30 cellular contexts compared by ENCODE assay signal in genomic region chr9:98964201-98964600, GRCh38. TPM values are rescaled to one million over a fixed set of nuclear protein-coding genes. Genes with fewer than 3 reads are reported as not detected.
DNase-seq lines count a peak whose midpoint lies in the region; ATAC-seq, FAIRE-seq and TF ChIP-seq lines count a peak whose summit lies in the region.
"Had no signal": no experiment of that assay in that cellular context is flagged by ENCODE, and none has a peak within 500 bp of the region (broad histone marks: within the 10 kb centered on the region; RNA-seq: fewer than 3 reads in every experiment).

No MANE protein-coding gene starts in this region.

- H4K91ac ChIP-seq in IMR-90 (ENCODE audit: insufficient read depth, low read depth, low read length) (peak overlapping the region; percentile 89), H1 (replicated peaks; ENCODE audit: insufficient read length, low read length) (no peak overlapping the region)

- in situ Hi-C loops in IMR-90 (cut with MboI; ENCODE audit: low sequenced_read_pairs): no loop called here

- H3K4ac ChIP-seq in IMR-90 (ENCODE audit: low read depth, low read length) (peak overlapping the region; percentile 95), H1 (replicated peaks; ENCODE audit: insufficient read length, low read depth, low read length) (no peak overlapping the region)

- no peaks in the 10 kb centered on the region for H3K79me2 ChIP-seq in H1 (ENCODE audit: control insufficient read depth in 1 of 2, insufficient read depth in 2 of 2, low read length in 2 of 2)

- H3K9me3 ChIP-seq in IMR-90 (ENCODE audit: control insufficient read depth, insufficient read depth, low read length) (no peaks in the 10 kb centered on the region; the same call in 1 of the 2 replicates), H1 (ENCODE audit: insufficient read depth in 2 of 2, low read depth in 1 of 2, low read length in 1 of 2) (no peaks in the 10 kb centered on the region), right cardiac atrium (ENCODE audit: control insufficient read depth, low read length) (no peaks in the 10 kb centered on the region), thoracic aorta (no peaks in the 10 kb centered on the region)
- H3K9me3 ChIP-seq: MG63, pancreas, spleen had no signal

- no peak for ATAC-seq in IMR-90 (ENCODE audit: low read depth)
- ATAC-seq in right cardiac atrium: peak in 1 of 2 donors; percentile 18
- ATAC-seq in thoracic aorta (ENCODE audit: insufficient number of reproducible peaks, low FRiP score, low read depth): no peak
- ATAC-seq in HG02798 (IDR thresholded peaks at IDR 0.05; ENCODE audit: poor library complexity, unreplicated experiment): no peak
- ATAC-seq in GM21526 (IDR thresholded peaks at IDR 0.05; ENCODE audit: low FRiP score, unreplicated experiment): no peak
- ATAC-seq: pancreas, T-cell had no signal

- DNase-seq in IMR-90: peak; percentile 18
- DNase-seq in H1 (ENCODE audit: low read depth in 1 of 2, low spot score in 2 of 2): no peak
- DNase-seq in right cardiac atrium: no peak
- DNase-seq in thoracic aorta (ENCODE audit: low spot score): no peak
- DNase-seq in superior temporal gyrus (ENCODE audit: extremely low spot score): no peak
- no peak for DNase-seq in NCI-H187 (lab: John Stamatoyannopoulos, UW)
- DNase-seq: activated CD4-positive, alpha-beta T cell treated with anti-CD3 and anti-CD28 coated beads, Interleukin-2, amount 10 ng/mL, durations not matched to agents 24 days and 14 days; activated effector memory CD4-positive, alpha-beta T cell treated with anti-CD3 and anti-CD28 coated beads, Interleukin-2, amount 50 U/mL, for 16 hours; activated naive CD8-positive, alpha-beta T cell treated with anti-CD3 and anti-CD28 coated beads, Interleukin-2, amount 10 ng/mL, durations not matched to agents 7 days and 5 days; activated T-cell treated with anti-CD3 and anti-CD28 coated beads, Interleukin-2, amount 50 U/mL, for 1 hour; central memory CD4-positive, alpha-beta T cell; hippocampal formation; MG63; NCI-H2081 treated with DMSO at 0.1 percent for 48 hours; NCI-H2227 treated with DMSO at 0.1 percent for 48 hours; NCI-H526; OCI-M1; pancreas; spleen; stimulated activated CD4-positive, alpha-beta T cell treated with anti-CD3 and anti-CD28 coated beads, Interleukin-2, amount 100 ng/mL, for 24 hours; T-cell had no signal

- no peak for TF ChIP-seq RAD21 in IMR-90 (IDR thresholded peaks at IDR 0.05; ENCODE audit: low read length)
- no peak for TF ChIP-seq RAD21 in H1 (IDR thresholded peaks at IDR 0.05 in 1 of 2, conservative IDR thresholded peaks at IDR 0.05 in 1 of 2; ENCODE audit: low read depth in 2 of 2, low read length in 2 of 2)

- peak overlapping the region; percentile 83 for H3K18ac ChIP-seq in IMR-90 (ENCODE audit: low read depth, low read length)
- H3K18ac ChIP-seq in H1 (ENCODE audit: extremely low read depth, low read length): no peak overlapping the region

- H3K56ac ChIP-seq in IMR-90 (ENCODE audit: extremely low read depth, insufficient read depth, low read length) (no peak overlapping the region), H1 (replicated peaks; ENCODE audit: insufficient read length, low read depth, low read length) (no peak overlapping the region)

- H3K4me2 ChIP-seq in IMR-90 (ENCODE audit: low read depth, low read length) (no peak overlapping the region; the same call in 1 of the 2 replicates), H1 (ENCODE audit: insufficient read depth in 1 of 2, low read depth in 2 of 2, low read length in 2 of 2) (no peak overlapping the region)
- H3K4me2 ChIP-seq: KMS-11 had no signal

- H2BK12ac ChIP-seq in H1 (ENCODE audit: low read depth, low read length): no peak overlapping the region

- H2AK5ac ChIP-seq in IMR-90 (ENCODE audit: low read depth, low read length) (peak overlapping the region; percentile 84), H1 (ENCODE audit: low read depth, low read length) (0 out of 2 replicates have a peak overlapping the region, but pooled peaks have one; percentile 17)

- H2BK20ac ChIP-seq in IMR-90 (ENCODE audit: low read depth, low read length) (peak overlapping the region; percentile 92), H1 (ENCODE audit: low read length) (no peak overlapping the region)

- H3K27ac ChIP-seq in IMR-90 (ENCODE audit: insufficient read depth, low read length) (peak overlapping the region; percentile 84), H1 (ENCODE audit: low read depth, low read length) (no peak overlapping the region), right cardiac atrium (ENCODE audit: low read length) (peak overlapping the region; percentile 40), thoracic aorta (peak overlapping the region; percentile 68 to 85)
- H3K27ac ChIP-seq: KMS-11, pancreas, RWPE1, spleen had no signal

- TF ChIP-seq CTCF in IMR-90 (conservative IDR thresholded peaks at IDR 0.05; ENCODE audit: low read depth, low read length): no peak
- TF ChIP-seq CTCF in H1 (IDR thresholded peaks at IDR 0.05; ENCODE audit: control extremely low read depth in 1 of 3, insufficient read depth in 1 of 3, low read depth in 1 of 3, low read length in 3 of 3): no peak
- TF ChIP-seq CTCF in thoracic aorta (IDR thresholded peaks at IDR 0.05): no peak

- H2BK120ac ChIP-seq in IMR-90 (ENCODE audit: low read depth, low read length) (peak overlapping the region; percentile 90), H1 (replicated peaks; ENCODE audit: low read depth, low read length) (no peak overlapping the region)

- POLR2A ChIA-PET in IMR-90 (lab: Charles Lee; ENCODE audit: unreplicated experiment) (interaction anchor here (0.5 to 0.6 kb wide), 2 partner anchors 72 to 103 kb away, joined by 4 to 6 read pairs; no protein-coding TSS in a partner anchor), H1 (lab: Charles Lee; ENCODE audit: partially characterized antibody) (interaction anchor here (1.6 kb wide), 1 partner anchor 10 kb away, joined by 3 read pairs; no protein-coding TSS in a partner anchor)

- intact Hi-C loops in IMR-90 (cut with micrococcal nuclease) (no loop called here), right cardiac atrium (cut with DNase I) (no loop called here)

- no peaks in the 10 kb centered on the region for H3K27me3 ChIP-seq in IMR-90 (ENCODE audit: control insufficient read depth, insufficient read depth, low read length)
- no peaks in the 10 kb centered on the region for H3K27me3 ChIP-seq in H1 (replicated peaks in 1 of 4; ENCODE audit: control insufficient read depth in 3 of 4, extremely low read depth in 1 of 4, insufficient read depth in 3 of 4, low read length in 3 of 4)
- no peaks in the 10 kb centered on the region for H3K27me3 ChIP-seq in right cardiac atrium (ENCODE audit: control insufficient read depth, insufficient read depth)
- no peaks in the 10 kb centered on the region for H3K27me3 ChIP-seq in thoracic aorta (replicated peaks; ENCODE audit: insufficient read depth)
- H3K27me3 ChIP-seq: MG63, pancreas, spleen had no signal

- no peak for TF ChIP-seq EP300 in H1 (IDR thresholded peaks at IDR 0.05; ENCODE audit: borderline replicate concordance in 1 of 2, low read depth in 2 of 2, low read length in 2 of 2)

- H3K23ac ChIP-seq in IMR-90 (ENCODE audit: low read depth, low read length) (peak overlapping the region; percentile 35; the same call in 1 of the 2 replicates), H1 (ENCODE audit: insufficient read length) (no peak overlapping the region)

- H3K36me3 ChIP-seq in IMR-90 (ENCODE audit: control insufficient read depth, insufficient read depth, low read length) (peaks cover 9% of the 10 kb centered on the region; the same call in 1 of the 2 replicates), H1 (ENCODE audit: control insufficient read depth in 2 of 4, insufficient read depth in 4 of 4, low read length in 3 of 4) (no peaks in the 10 kb centered on the region), thoracic aorta (no peaks in the 10 kb centered on the region)
- H3K36me3 ChIP-seq: MG63, pancreas, spleen had no signal

- no TSS peak for BruUV-seq in IMR-90 (replicated peaks; lab: Mats Ljungman, UMichigan)

- H2BK5ac ChIP-seq in IMR-90 (ENCODE audit: low read depth, low read length, poor library complexity, severe bottlenecking) (peak overlapping the region; percentile 11), H1 (ENCODE audit: low read depth, low read length) (0 out of 2 replicates have a peak overlapping the region, but pooled peaks have one; percentile 13)

- TF ChIP-seq POLR2A in IMR-90 (IDR thresholded peaks at IDR 0.05; ENCODE audit: low read depth, low read length) (no peak), H1 (IDR thresholded peaks at IDR 0.05; ENCODE audit: control extremely low read depth in 1 of 2, low read depth in 2 of 2, low read length in 2 of 2) (no peak)

- H3K23me2 ChIP-seq in H1 (ENCODE audit: low read depth, low read length): no peaks in the 10 kb centered on the region

- H4K5ac ChIP-seq in IMR-90 (ENCODE audit: low read depth, low read length) (peak overlapping the region; percentile 71), H1 (ENCODE audit: insufficient read length, low read depth, low read length) (no peak overlapping the region)

- peak overlapping the region; percentile 37 for H2AK9ac ChIP-seq in IMR-90 (replicated peaks; ENCODE audit: low read depth, low read length, poor library complexity)

- H3K14ac ChIP-seq in IMR-90 (replicated peaks; ENCODE audit: low read depth, low read length) (peak overlapping the region; percentile 79), H1 (ENCODE audit: insufficient read length) (no peak overlapping the region)

- no CpG with 5 or more reads among the region's 2 CpGs for WGBS in IMR-90 (ENCODE audit: extremely low coverage in 2 of 2, insufficient read length in 1 of 2), 2 experiments
- WGBS in H1 (ENCODE audit: extremely low coverage in 1 of 2, insufficient coverage in 1 of 2, insufficient read length in 1 of 2, insufficient replicate concordance in 2 of 2, low coverage in 1 of 2, low lambda C conversion rate in 2 of 2, missing lambda C conversion rate in 1 of 2), 2 experiments: 90% methylated on average over 2 of the region's 2 CpGs; no CpG with 5 or more reads in 1 of the 2 experiments
- 59% methylated on average over 2 of the region's 2 CpGs for WGBS in right cardiac atrium

- CTCF ChIA-PET in IMR-90 (lab: Yijun Ruan, JAX) (interaction anchor here (0.6 to 1.5 kb wide), 2 partner anchors 11 to 107 kb away, joined by 4 read pairs; no protein-coding TSS in a partner anchor), H1 (lab: Charles Lee; ENCODE audit: partially characterized antibody) (interaction anchor here (0.8 to 3.8 kb wide), 9 partner anchors 10 to 177 kb away, joined by 3 to 23 read pairs (median 5); no protein-coding TSS in a partner anchor)

- H3K79me1 ChIP-seq in IMR-90 (ENCODE audit: low read depth in 1 of 2, low read length in 2 of 2) (peaks cover 12 to 61% of the 10 kb centered on the region in 2 experiments; a peak in 3 of 4 replicates), H1 (ENCODE audit: low read depth, low read length) (no peaks in the 10 kb centered on the region)

- peak overlapping the region; percentile 99 for H2BK15ac ChIP-seq in IMR-90 (ENCODE audit: low read depth, low read length)
- H2BK15ac ChIP-seq in H1 (ENCODE audit: low read length): no peak overlapping the region

- H2AFZ ChIP-seq in IMR-90 (replicated peaks; ENCODE audit: low read length, poor library complexity) (no peak overlapping the region), H1 (ENCODE audit: low read length) (no peak overlapping the region)

- no peak overlapping the region for H3K4me3 ChIP-seq in IMR-90 (ENCODE audit: insufficient read depth, low read depth, low read length)
- H3K4me3 ChIP-seq in H1 (ENCODE audit: extremely low read depth in 1 of 4, insufficient read depth in 2 of 4, low read depth in 3 of 4, low read length in 4 of 4): no peak overlapping the region
- H3K4me3 ChIP-seq in right cardiac atrium (ENCODE audit: low read length): no peak overlapping the region
- no peak overlapping the region for H3K4me3 ChIP-seq in thoracic aorta
- H3K4me3 ChIP-seq: MG63, pancreas, spleen had no signal

- peak overlapping the region; percentile 10 to 17; a peak in 3 of 4 replicates for H4K8ac ChIP-seq in IMR-90 (ENCODE audit: low read depth in 2 of 2, low read length in 2 of 2)
- H4K8ac ChIP-seq in H1 (ENCODE audit: extremely low read depth, insufficient read depth, low read length): no peak overlapping the region

- dilution Hi-C loops in IMR-90 (cut with HindIII; ENCODE audit: low sequenced_read_pairs, unreplicated experiment): no loop called here

- H3K4me1 ChIP-seq in IMR-90 (ENCODE audit: control insufficient read depth, insufficient read depth, low read length): peaks cover 48% of the 10 kb centered on the region
- H3K4me1 ChIP-seq in H1 (replicated peaks in 1 of 4; ENCODE audit: control insufficient read depth in 3 of 4, insufficient read depth in 4 of 4, low read length in 3 of 4): peaks cover 2 to 10% (median 6%) of the 10 kb centered on the region in 4 experiments; a peak in 6 of 7 replicates
- H3K4me1 ChIP-seq in right cardiac atrium (ENCODE audit: control insufficient read depth, insufficient read depth, low read length): peaks cover 28% of the 10 kb centered on the region
- H3K4me1 ChIP-seq in thoracic aorta (ENCODE audit: control insufficient read depth in 1 of 2, low read depth in 2 of 2): peaks cover 16 to 75% of the 10 kb centered on the region in 2 donors
- H3K4me1 ChIP-seq: spleen had no signal

- H3K9ac ChIP-seq in IMR-90 (ENCODE audit: low read depth, low read length) (no peak overlapping the region; the same call in 1 of the 2 replicates), H1 (replicated peaks in 1 of 4; ENCODE audit: extremely low read depth in 1 of 4, low read depth in 3 of 4, low read length in 3 of 4) (no peak overlapping the region)
- H3K9ac ChIP-seq: KMS-11 had no signal

- no peak for FAIRE-seq in H1 (lab: Jason Lieb, UNC)
- FAIRE-seq: A204.1, astrocyte, D721Med, H54, pancreas had no signal

- H4K20me1 ChIP-seq in IMR-90 (ENCODE audit: insufficient read depth, low read length) (no peaks in the 10 kb centered on the region), H1 (replicated peaks in 1 of 2; ENCODE audit: control insufficient read depth in 1 of 2, insufficient read depth in 2 of 2, low read length in 2 of 2) (no peaks in the 10 kb centered on the region)

- peaks cover 46% of the 10 kb centered on the region for H3K9me1 ChIP-seq in IMR-90 (ENCODE audit: insufficient read depth, low read length)

RNA-seq across cellular contexts. Expression of gene COL15A1, which starts 20.5 kb away (rescaled TPM):
- total RNA-seq in IMR-90 (2012; rRNA removed) (1.9 and 2.2 TPM in 2 replicates), right cardiac atrium (10 to 100 TPM; 34.7 to 87.1 (median 63.5) TPM), thoracic aorta (10 to 100 TPM; 23.3 to 70.4 TPM)
- polyA plus RNA-seq in IMR-90 (2012; rRNA removed) (3.1 and 3.7 TPM in 2 replicates), H1 (2011; rRNA removed) (0.12 and 0.19 TPM in 2 replicates), right cardiac atrium (22.5 TPM)
- 1.9 and 4.0 TPM in 2 replicates for polyA plus RNA-seq in IMR-90 (2012; cell fraction: cytosol; rRNA removed)
- 4.3 and 4.6 TPM in 2 replicates for polyA plus RNA-seq in IMR-90 (2012; cell fraction: nucleus; rRNA removed; ENCODE audit: low replicate concordance)
- 0.08 and 0.15 TPM in 2 replicates for total RNA-seq in H1 (2021; fragmentation: NEBNext Ultra II Directional; extraction: Animal tissue kit (Norgen Biotek cat#: 25700))
- 0.13 TPM for polyA plus RNA-seq in H1 (2011; cell fraction: cytosol; rRNA removed)
- polyA plus RNA-seq in H1 (2011; cell fraction: nucleus; rRNA removed): 1.2 TPM
- polyA plus RNA-seq in H1 (2012, experiment 1 of 2): 0.08 to 0.29 TPM (median 0.09 TPM) in 3 of 4 replicates, not detected in the other
- polyA plus RNA-seq in H1 (2012, experiment 2 of 2): 0.07 TPM
- 0.06 TPM for polyA plus RNA-seq in H1 (2013, experiment 1 of 2)
- 0.07 TPM for polyA plus RNA-seq in H1 (2013, experiment 2 of 2)
- 0.24 and 0.41 TPM in 2 replicates for polyA minus RNA-seq in H1 (2011; rRNA and poly(A)+ RNA removed)
- not detected for polyA minus RNA-seq in H1 (2011; cell fraction: cytosol; rRNA and poly(A)+ RNA removed)
- 0.30 TPM for polyA minus RNA-seq in H1 (2011; cell fraction: nucleus; rRNA and poly(A)+ RNA removed)
- total RNA-seq: lung microvascular endothelial cell had no signal
